8 cellular contexts compared by ENCODE assay signal in genomic region chr6:137811912-137812553, GRCh38. TPM values are rescaled to one million over a fixed set of nuclear protein-coding genes. Genes with fewer than 3 reads are reported as not detected.
DNase-seq lines count a peak whose midpoint lies in the region; ATAC-seq and TF ChIP-seq lines count a peak whose summit lies in the region.

No MANE protein-coding gene starts in this region.

- H4K5ac ChIP-seq in IMR-90 (ENCODE audit: low read depth, low read length): peak overlapping the region; percentile 74; the same call in 1 of the 2 replicates

- H3K36me3 ChIP-seq in IMR-90 (ENCODE audit: control insufficient read depth, insufficient read depth, low read length): no peaks in the 10 kb centered on the region

- H3K4me3 ChIP-seq in IMR-90 (ENCODE audit: insufficient read depth, low read depth, low read length): no peak overlapping the region

- H2BK120ac ChIP-seq in IMR-90 (ENCODE audit: low read depth, low read length): peak overlapping the region; percentile 11

- peak overlapping the region; percentile 73; the same call in 1 of the 2 replicates for H2BK20ac ChIP-seq in IMR-90 (ENCODE audit: low read depth, low read length)

- peak overlapping the region; percentile 7; the same call in 1 of the 2 replicates for H3K9ac ChIP-seq in IMR-90 (ENCODE audit: low read depth, low read length)

- TF ChIP-seq RAD21 in IMR-90 (IDR thresholded peaks at IDR 0.05; ENCODE audit: low read length): no peak

- no peaks in the 10 kb centered on the region for H3K9me3 ChIP-seq in CD4-positive, alpha-beta T cell (ENCODE audit: control insufficient read depth, low read length)
- no peaks in the 10 kb centered on the region for H3K9me3 ChIP-seq in IMR-90 (ENCODE audit: control insufficient read depth, insufficient read depth, low read length)

- no peaks in the 10 kb centered on the region for H3K79me1 ChIP-seq in IMR-90 (ENCODE audit: low read depth in 1 of 2, low read length in 2 of 2)

- H3K36me3 Mint-ChIP-seq in CD4-positive, alpha-beta T cell (ENCODE audit: low read depth): no peaks in the 10 kb centered on the region
- H3K36me3 Mint-ChIP-seq in activated naive CD8-positive, alpha-beta T cell treated with anti-CD3 and anti-CD28 coated beads for 36 hours: peaks cover 9% of the 10 kb centered on the region
- H3K36me3 Mint-ChIP-seq in naive thymus-derived CD8-positive, alpha-beta T cell: no peaks in the 10 kb centered on the region

- H2BK15ac ChIP-seq in IMR-90 (ENCODE audit: low read depth, low read length): peak overlapping the region; percentile 0; the same call in 2 of the 3 replicates

- 64% methylated on average over 3 of the region's 6 CpGs; no CpG with 5 or more reads in 1 of the 2 experiments for WGBS in IMR-90 (ENCODE audit: extremely low coverage in 2 of 2, insufficient read length in 1 of 2), 2 experiments

- peak overlapping the region; percentile 41; the same call in 1 of the 2 replicates for H3K23ac ChIP-seq in IMR-90 (ENCODE audit: low read depth, low read length)

- H2BK5ac ChIP-seq in IMR-90 (ENCODE audit: low read depth, low read length, poor library complexity, severe bottlenecking): peak overlapping the region; percentile 75

- BruUV-seq in IMR-90 (replicated peaks; lab: Mats Ljungman, UMichigan): no TSS peak

- dilution Hi-C loops in IMR-90 (cut with HindIII; ENCODE audit: low sequenced_read_pairs, unreplicated experiment): no loop called here

- H3K27ac ChIP-seq in CD4-positive, alpha-beta T cell (ENCODE audit: low read depth, low read length): peak overlapping the region; percentile 62
- no peak overlapping the region; the same call in 1 of the 2 replicates for H3K27ac ChIP-seq in IMR-90 (ENCODE audit: insufficient read depth, low read length)

- H3K18ac ChIP-seq in IMR-90 (ENCODE audit: low read depth, low read length): peak overlapping the region; percentile 75; the same call in 1 of the 2 replicates

- peaks cover 55% of the 10 kb centered on the region for H3K4me1 Mint-ChIP-seq in CD4-positive, alpha-beta T cell (ENCODE audit: low read depth)
- peaks cover 77% of the 10 kb centered on the region for H3K4me1 Mint-ChIP-seq in activated naive CD8-positive, alpha-beta T cell treated with anti-CD3 and anti-CD28 coated beads for 36 hours
- peaks cover 22 to 66% (median 44%) of the 10 kb centered on the region in 4 donors for H3K4me1 Mint-ChIP-seq in naive thymus-derived CD8-positive, alpha-beta T cell

- no peaks in the 10 kb centered on the region for H3K27me3 Mint-ChIP-seq in CD4-positive, alpha-beta T cell
- H3K27me3 Mint-ChIP-seq in activated naive CD8-positive, alpha-beta T cell treated with anti-CD3 and anti-CD28 coated beads for 36 hours: no peaks in the 10 kb centered on the region
- H3K27me3 Mint-ChIP-seq in naive thymus-derived CD8-positive, alpha-beta T cell: no peaks in the 10 kb centered on the region

- H2AK9ac ChIP-seq in IMR-90 (replicated peaks; ENCODE audit: low read depth, low read length, poor library complexity): no peak overlapping the region

- in situ Hi-C loops in IMR-90 (cut with MboI; ENCODE audit: low sequenced_read_pairs): no loop called here

- POLR2A ChIA-PET in CD4-positive, alpha-beta T cell (lab: Charles Lee): interaction anchor here (0.7 to 2.2 kb wide), 13 partner anchors 9 to 1523 kb away, joined by 3 to 25 read pairs (median 5); partner anchors contain the start of genes BCLAF1 and TNFAIP3
- POLR2A ChIA-PET in IMR-90 (lab: Charles Lee; ENCODE audit: unreplicated experiment): no interaction called here
- POLR2A ChIA-PET in naive thymus-derived CD8-positive, alpha-beta T cell (lab: Charles Lee): interaction anchor here (0.5 to 3.8 kb wide), 8 partner anchors 8 to 1301 kb away, joined by 3 to 23 read pairs (median 7); partner anchors contain the start of gene TNFAIP3

- peaks cover 8% of the 10 kb centered on the region; the same call in 1 of the 2 replicates for H3K4me1 ChIP-seq in IMR-90 (ENCODE audit: control insufficient read depth, insufficient read depth, low read length)

- H3K14ac ChIP-seq in IMR-90 (replicated peaks; ENCODE audit: low read depth, low read length): peak overlapping the region; percentile 79

- H3K9me1 ChIP-seq in IMR-90 (ENCODE audit: insufficient read depth, low read length): peaks cover 6% of the 10 kb centered on the region

- H3K4me3 Mint-ChIP-seq in CD4-positive, alpha-beta T cell: peak overlapping the region; percentile 78
- H3K4me3 Mint-ChIP-seq in activated naive CD8-positive, alpha-beta T cell treated with anti-CD3 and anti-CD28 coated beads for 36 hours: peak overlapping the region; percentile 69
- H3K4me3 Mint-ChIP-seq in naive thymus-derived CD8-positive, alpha-beta T cell: peak overlapping the region in 8 of 10 donors; percentile 59 to 85 (median 74)

- TF ChIP-seq POLR2A in IMR-90 (IDR thresholded peaks at IDR 0.05; ENCODE audit: low read depth, low read length) (no peak), erythroblast (IDR thresholded peaks at IDR 0.05; ENCODE audit: low read length) (no peak)

- intact Hi-C loops in CD4-positive, alpha-beta T cell (cut with DNase I, micrococcal nuclease): loop anchor here in 1 of 2 experiments (1.0 kb wide), 1 partner anchor 7 kb away; no protein-coding TSS in a partner anchor
- intact Hi-C loops in IMR-90 (cut with micrococcal nuclease): no loop called here

- peak overlapping the region; percentile 74 for H3K27ac Mint-ChIP-seq in CD4-positive, alpha-beta T cell
- H3K27ac Mint-ChIP-seq in activated naive CD8-positive, alpha-beta T cell treated with anti-CD3 and anti-CD28 coated beads for 36 hours: peak overlapping the region; percentile 98
- peak overlapping the region; percentile 83 to 98 (median 95) for H3K27ac Mint-ChIP-seq in naive thymus-derived CD8-positive, alpha-beta T cell

- no peaks in the 10 kb centered on the region for H3K9me3 Mint-ChIP-seq in CD4-positive, alpha-beta T cell
- peaks cover 8% of the 10 kb centered on the region for H3K9me3 Mint-ChIP-seq in activated naive CD8-positive, alpha-beta T cell treated with anti-CD3 and anti-CD28 coated beads for 36 hours
- peaks cover 0 to 5% (median 0%) of the 10 kb centered on the region in 9 donors for H3K9me3 Mint-ChIP-seq in naive thymus-derived CD8-positive, alpha-beta T cell

- TF ChIP-seq CTCF in CD4-positive, alpha-beta T cell (IDR thresholded peaks at IDR 0.05): no peak
- TF ChIP-seq CTCF in IMR-90 (conservative IDR thresholded peaks at IDR 0.05; ENCODE audit: low read depth, low read length): no peak

- no peak overlapping the region; the same call in 1 of the 2 replicates for H2AK5ac ChIP-seq in IMR-90 (ENCODE audit: low read depth, low read length)

- H3K27me3 ChIP-seq in CD4-positive, alpha-beta T cell (ENCODE audit: control insufficient read depth, insufficient read depth, low read length): no peaks in the 10 kb centered on the region
- no peaks in the 10 kb centered on the region for H3K27me3 ChIP-seq in IMR-90 (ENCODE audit: control insufficient read depth, insufficient read depth, low read length)

- peak overlapping the region; percentile 19 to 81 for H4K8ac ChIP-seq in IMR-90 (ENCODE audit: low read depth in 2 of 2, low read length in 2 of 2)

- H3K56ac ChIP-seq in IMR-90 (ENCODE audit: extremely low read depth, insufficient read depth, low read length): no peak overlapping the region; the same call in 1 of the 2 replicates

- peak overlapping the region; percentile 47; the same call in 1 of the 2 replicates for H3K4ac ChIP-seq in IMR-90 (ENCODE audit: low read depth, low read length)

- DNase-seq in CD4-positive, alpha-beta T cell: no peak
- no peak for DNase-seq in IMR-90
- DNase-seq in activated naive CD8-positive, alpha-beta T cell treated with anti-CD3 and anti-CD28 coated beads for 36 hours: no peak
- DNase-seq in naive thymus-derived CD8-positive, alpha-beta T cell: no peak
- no peak for DNase-seq in AG20443 (ENCODE audit: low spot score)
- no peak for DNase-seq in NCI-H226
- no peak for DNase-seq in erythroblast (lab: John Stamatoyannopoulos, UW)
- DNase-seq in activated CD4-positive, CD25-positive, alpha-beta regulatory T cell (lab: John Stamatoyannopoulos, UW): no peak

- peak overlapping the region; percentile 61; the same call in 1 of the 2 replicates for H4K91ac ChIP-seq in IMR-90 (ENCODE audit: insufficient read depth, low read depth, low read length)

- CTCF ChIA-PET in CD4-positive, alpha-beta T cell (lab: Charles Lee): interaction anchor here (1.1 to 5.8 kb wide), 3 partner anchors 11 to 55 kb away, joined by 6 to 42 read pairs (median 11); partner anchors contain the start of gene TNFAIP3
- CTCF ChIA-PET in IMR-90 (lab: Yijun Ruan, JAX): interaction anchor here (0.8 kb wide), 2 partner anchors 12 to 13 kb away, joined by 3 read pairs; no protein-coding TSS in a partner anchor

- no peak overlapping the region; the same call in 1 of the 2 replicates for H3K4me2 ChIP-seq in IMR-90 (ENCODE audit: low read depth, low read length)

- H2AFZ ChIP-seq in IMR-90 (replicated peaks; ENCODE audit: low read length, poor library complexity): peak overlapping the region; percentile 61

- no peaks in the 10 kb centered on the region for H4K20me1 ChIP-seq in IMR-90 (ENCODE audit: insufficient read depth, low read length)

- no peak for ATAC-seq in CD4-positive, alpha-beta T cell (ENCODE audit: poor library complexity)
- ATAC-seq in IMR-90 (ENCODE audit: low read depth): no peak
- no peak for ATAC-seq in naive thymus-derived CD8-positive, alpha-beta T cell

TF ChIP-seq in IMR-90, 13 proteins besides CTCF, POLR2A, EP300 and RAD21:
- TF ChIP-seq SMC3 (IDR thresholded peaks at IDR 0.05; ENCODE audit: low read depth, low read length) (no peak), MXI1 (IDR thresholded peaks at IDR 0.05; ENCODE audit: borderline replicate concordance, low read depth, low read length) (no peak)

RNA-seq across cellular contexts. Expression of gene TNFAIP3, which starts 55.0 kb away (rescaled TPM):
- total RNA-seq in CD4-positive, alpha-beta T cell: 1,000 to 10,000 TPM; 3,816 to 3,885 TPM
- total RNA-seq in IMR-90 (2012; rRNA removed): 4.4 and 5.0 TPM in 2 replicates
- polyA plus RNA-seq in IMR-90 (2012; rRNA removed): 12.6 and 14.2 TPM in 2 replicates
- polyA plus RNA-seq in IMR-90 (2012; cell fraction: cytosol; rRNA removed): 3.5 and 6.8 TPM in 2 replicates
- 29.5 and 108 TPM in 2 replicates for polyA plus RNA-seq in IMR-90 (2012; cell fraction: nucleus; rRNA removed; ENCODE audit: low replicate concordance)
- 100 to 1,000 TPM; 214 to 222 TPM for total RNA-seq in activated naive CD8-positive, alpha-beta T cell treated with anti-CD3 and anti-CD28 coated beads for 36 hours
- total RNA-seq in naive thymus-derived CD8-positive, alpha-beta T cell: 100 to 1,000 TPM; 108 to 114 TPM
- 100 to 1,000 TPM in 1 of 3 donors, 10 to 100 TPM in 2; 61.5 to 139 (median 84.3) TPM for polyA plus RNA-seq in naive thymus-derived CD8-positive, alpha-beta T cell

Comparison
In these comparisons a context has a peak if more than half of its experiments do, and no peak if none do; other contexts are left out.
1. RNA of gene TNFAIP3, which starts 55.0 kb away (total RNA-seq): 3,816 to 3,885 TPM in CD4-positive, alpha-beta T cell, 214 to 222 TPM in activated naive CD8-positive, alpha-beta T cell treated with anti-CD3 and anti-CD28 coated beads for 36 hours and 108 to 114 TPM in naive thymus-derived CD8-positive, alpha-beta T cell; 4.4 to 5.0 TPM in IMR-90; every median in the first group is over 10 times any median in the second.
2. Peak in every context shown above with its lines, with median percentiles within 50 percentile points of each other: H3K27ac Mint-ChIP-seq and H3K4me3 Mint-ChIP-seq.